In the genomic region with DNA sequence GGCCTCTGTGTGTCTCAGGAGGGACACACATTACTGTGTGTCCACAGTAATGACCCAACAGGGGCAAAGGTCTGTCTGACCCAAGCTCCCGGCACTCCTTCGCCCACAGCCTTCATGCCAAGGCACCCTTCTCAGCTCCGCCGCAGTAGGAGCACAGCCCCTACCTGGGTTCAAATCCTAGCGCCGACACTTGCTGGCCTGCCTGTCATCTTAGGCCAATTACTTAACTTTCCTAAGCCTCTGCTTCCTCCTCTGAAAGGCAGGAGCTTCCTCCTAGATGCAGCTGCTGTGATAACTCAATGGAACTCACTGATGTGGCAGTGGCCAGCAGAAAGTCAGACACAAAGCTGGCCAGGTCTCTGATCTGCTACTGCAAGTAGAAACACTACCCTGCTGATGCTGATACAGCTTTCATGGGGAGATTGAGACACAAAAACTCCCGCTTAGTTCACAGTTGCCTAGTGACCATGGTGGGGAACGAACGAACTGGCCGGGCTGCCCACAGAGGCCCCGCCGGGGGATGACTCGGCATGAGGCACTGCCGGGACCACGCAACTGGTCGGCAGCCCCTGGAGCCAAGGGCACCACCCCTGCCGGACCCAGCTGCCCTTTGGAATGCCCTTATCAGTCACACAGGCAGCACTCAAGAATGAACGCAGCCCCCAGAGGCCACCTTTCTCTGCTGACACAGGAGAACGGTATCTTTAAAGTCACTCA, we compare ENCODE assay signal across 7 cellular contexts. TPM values are rescaled to one million over a fixed set of nuclear protein-coding genes. Genes with fewer than 3 reads are reported as not detected.
A peak's percentile ranks its signal among the peaks of the same experiment; 100 is the strongest.
DNase-seq lines count a peak whose midpoint lies in the region; ATAC-seq and TF ChIP-seq lines count a peak whose summit lies in the region.

No MANE protein-coding gene starts in this region.

- TF ChIP-seq CTCF in WI38 (IDR thresholded peaks at IDR 0.05; ENCODE audit: low read depth, low read length) (no peak), glutamatergic neuron (IDR thresholded peaks at IDR 0.05; ENCODE audit: partially characterized antibody, unreplicated experiment) (no peak), sigmoid colon (IDR thresholded peaks at IDR 0.05) (no peak)

- intact Hi-C loops in sigmoid colon (cut with DNase I): no loop called here

- H3K4me3 ChIP-seq in WI38 (ENCODE audit: low read depth, low read length) (peak overlapping the region; percentile 7), sigmoid colon (peak overlapping the region in 2 of 4 donors; percentile 7 to 9)

- no peak for TF ChIP-seq POLR2A in sigmoid colon (IDR thresholded peaks at IDR 0.05)

- no peaks in the 10 kb centered on the region for H3K36me3 Mint-ChIP-seq in glutamatergic neuron (ENCODE audit: unreplicated experiment)

- H3K27me3 ChIP-seq in sigmoid colon: no peaks in the 10 kb centered on the region

- no peaks in the 10 kb centered on the region for H3K27me3 Mint-ChIP-seq in glutamatergic neuron (ENCODE audit: unreplicated experiment)

- H3K4me1 Mint-ChIP-seq in glutamatergic neuron (ENCODE audit: low read depth, unreplicated experiment): peaks cover 21% of the 10 kb centered on the region

- H3K36me3 ChIP-seq in sigmoid colon: peaks cover 5 to 25% (median 15%) of the 10 kb centered on the region in 4 donors

- peaks cover 0 to 94% (median 92%) of the 10 kb centered on the region in 4 donors for H3K4me1 ChIP-seq in sigmoid colon

- no peak overlapping the region for H3K27ac Mint-ChIP-seq in glutamatergic neuron (ENCODE audit: unreplicated experiment)

- no peaks in the 10 kb centered on the region for H3K9me3 ChIP-seq in sigmoid colon

- peaks cover 7% of the 10 kb centered on the region for H3K9me3 Mint-ChIP-seq in glutamatergic neuron (ENCODE audit: unreplicated experiment)

- peak overlapping the region; percentile 57 for H3K4me3 Mint-ChIP-seq in glutamatergic neuron (ENCODE audit: unreplicated experiment)

- peak overlapping the region; percentile 94 to 97 (median 97) for H3K27ac ChIP-seq in sigmoid colon

- 57 to 76% methylated on average over 19 of the region's 19 CpGs for WGBS in sigmoid colon, 2 donors

- DNase-seq in HK-2 (ENCODE audit: unreplicated experiment): peak; percentile 27
- no peak for DNase-seq in glutamatergic neuron
- DNase-seq in sigmoid colon: peak; percentile 81
- no peak for DNase-seq in stimulated activated CD4-positive, alpha-beta T cell treated with anti-CD3 and anti-CD28 coated beads, Interleukin-2, amount 100 ng/mL, for 24 hours

- ATAC-seq in HG03378 (IDR thresholded peaks at IDR 0.05; ENCODE audit: unreplicated experiment) (no peak), HG03460 (IDR thresholded peaks at IDR 0.05; ENCODE audit: unreplicated experiment) (no peak)

- no peak for TF ChIP-seq EP300 in sigmoid colon (IDR thresholded peaks at IDR 0.05)

RNA-seq across cellular contexts. Expression of a gene that starts 8.1 kb away (rescaled TPM):
- total RNA-seq in glutamatergic neuron (ENCODE audit: unreplicated experiment) (114 TPM), sigmoid colon (10 to 100 TPM; 38.5 to 73.1 (median 44.1) TPM)
- 10 to 100 TPM; 27.0 to 54.0 (median 29.4) TPM for polyA plus RNA-seq in sigmoid colon

RNA-seq across cellular contexts. Expression of a gene that starts 25.9 kb away (rescaled TPM):
- 2.3 TPM for total RNA-seq in glutamatergic neuron (ENCODE audit: unreplicated experiment)
- total RNA-seq in sigmoid colon: under 1 TPM in 3 of 4 donors, not detected in 1; 0.16 to 0.83 (median 0.36) TPM
- 10 to 100 TPM; 19.8 to 39.8 (median 20.8) TPM for polyA plus RNA-seq in sigmoid colon

RNA-seq across cellular contexts. Expression of a gene that starts 46.7 kb away (rescaled TPM):
- total RNA-seq in glutamatergic neuron (ENCODE audit: unreplicated experiment): 25.9 TPM
- 10 to 100 TPM; 12.1 to 22.7 (median 14.4) TPM for total RNA-seq in sigmoid colon
- polyA plus RNA-seq in sigmoid colon: 10 to 100 TPM; 13.2 to 27.6 (median 19.4) TPM

RNA-seq across cellular contexts. Expression of a gene that starts 54.2 kb away (rescaled TPM):
- total RNA-seq in glutamatergic neuron (ENCODE audit: unreplicated experiment): 148 TPM
- total RNA-seq in sigmoid colon: 10 to 100 TPM; 17.8 to 27.3 (median 21.3) TPM
- 10 to 100 TPM; 15.6 to 23.4 (median 18.1) TPM for polyA plus RNA-seq in sigmoid colon

RNA-seq across cellular contexts. Expression of a gene that starts 60.0 kb away (rescaled TPM):
- total RNA-seq in glutamatergic neuron (ENCODE audit: unreplicated experiment) (39.7 TPM), sigmoid colon (10 to 100 TPM in 1 of 4 donors, 1 to 10 TPM in 3; 6.8 to 12.7 (median 8.8) TPM)
- polyA plus RNA-seq in sigmoid colon: 10 to 100 TPM in 2 of 3 donors, 1 to 10 TPM in 1; 9.0 to 26.1 (median 10.9) TPM

Comparison
In these comparisons a context has a peak if more than half of its experiments do, and no peak if none do; other contexts are left out.
1. DNase-seq: peak in HK-2 (single experiment) and sigmoid colon (single experiment); none in glutamatergic neuron (single experiment) and stimulated activated CD4-positive, alpha-beta T cell treated with anti-CD3 and anti-CD28 coated beads, Interleukin-2, amount 100 ng/mL, for 24 hours (0 of 2).